ENCODE assay signal across 13 cellular contexts in the genomic region with DNA sequence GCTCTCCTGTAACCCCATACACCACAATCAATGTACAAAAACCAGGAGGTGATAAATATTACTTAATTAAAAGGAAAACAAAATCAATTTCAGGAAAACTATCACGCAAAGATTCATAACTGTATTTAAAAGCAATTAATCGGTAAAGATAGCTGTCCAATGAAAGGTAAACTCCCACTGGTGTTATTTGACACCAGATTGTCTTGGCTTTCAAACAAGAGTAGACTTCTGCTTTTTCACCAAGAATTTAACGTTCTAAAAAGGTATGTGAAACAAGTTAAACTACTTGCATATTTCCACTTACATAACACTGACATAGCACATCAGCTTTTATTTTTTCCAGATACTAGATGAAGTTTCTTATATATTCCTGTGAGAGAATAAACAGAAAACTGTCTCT. TPM values are rescaled to one million over a fixed set of nuclear protein-coding genes. Genes with fewer than 3 reads are reported as not detected.
DNase-seq lines count a peak whose midpoint lies in the region; ATAC-seq and TF ChIP-seq lines count a peak whose summit lies in the region.
"Had no signal": no experiment of that assay in that cellular context is flagged by ENCODE, and none has a peak within 500 bp of the region (broad histone marks: within the 10 kb centered on the region; RNA-seq: fewer than 3 reads in every experiment).

No MANE protein-coding gene starts in this region.

- no peaks in the 10 kb centered on the region for H3K27me3 Mint-ChIP-seq in mesothelial cell of epicardium (ENCODE audit: low read depth)
- peaks cover 41% of the 10 kb centered on the region for H3K27me3 Mint-ChIP-seq in activated CD8-positive, alpha-beta T cell treated with anti-CD3 and anti-CD28 coated beads, Interleukin-2, amount 10 ng/mL, durations not matched to agents 7 days and 5 days (ENCODE audit: low read depth)

- CTCF ChIA-PET in activated CD8-positive, alpha-beta T cell treated with anti-CD3 and anti-CD28 coated beads, Interleukin-2, amount 10 ng/mL, durations not matched to agents 7 days and 5 days (lab: Charles Lee) = interaction anchor here (1.7 kb wide), 1 partner anchor 9 kb away, joined by 5 read pairs; no protein-coding TSS in a partner anchor

- H3K4me3 ChIP-seq in dorsolateral prefrontal cortex = peak overlapping the region in 58 of 59 donors; percentile 6 to 97 (median 86)
- H3K4me3 ChIP-seq in thoracic aorta = peak overlapping the region; percentile 93

- ATAC-seq in thoracic aorta (ENCODE audit: insufficient number of reproducible peaks, low FRiP score, low read depth) = no peak
- ATAC-seq in HG03175 (IDR thresholded peaks at IDR 0.05; ENCODE audit: unreplicated experiment) = no peak
- ATAC-seq in activated CD8-positive, alpha-beta T cell treated with anti-CD3 and anti-CD28 coated beads, Interleukin-2, amount 10 ng/mL, durations not matched to agents 7 days and 5 days = no peak
- ATAC-seq: activated naive CD4-positive, alpha-beta T cell treated with anti-CD3 and anti-CD28 coated beads, Interleukin-2, amount 50 U/mL, for 72 hours; stimulated activated naive CD8-positive, alpha-beta T cell treated with anti-CD3 and anti-CD28 coated beads, Interleukin-15, Interleukin-2, amounts not matched to agents 100 U/mL and 50 U/mL, for 24 hours had no signal

- POLR2A ChIA-PET in activated CD8-positive, alpha-beta T cell treated with anti-CD3 and anti-CD28 coated beads, Interleukin-2, amount 10 ng/mL, durations not matched to agents 7 days and 5 days (lab: Charles Lee) = no interaction called here

- H3K9me3 ChIP-seq in thoracic aorta = no peaks in the 10 kb centered on the region

- no peaks in the 10 kb centered on the region for H3K9me3 Mint-ChIP-seq in mesothelial cell of epicardium
- no peaks in the 10 kb centered on the region for H3K9me3 Mint-ChIP-seq in activated CD8-positive, alpha-beta T cell treated with anti-CD3 and anti-CD28 coated beads, Interleukin-2, amount 10 ng/mL, durations not matched to agents 7 days and 5 days (ENCODE audit: insufficient read depth)
- H3K9me3 Mint-ChIP-seq: activated naive CD4-positive, alpha-beta T cell treated with anti-CD3 and anti-CD28 coated beads, Interleukin-2, amount 50 U/mL, for 72 hours had no signal

- intact Hi-C loops in dorsolateral prefrontal cortex (cut with DNase I) = loop anchor here (5.0 to 10.0 kb wide), 2 partner anchors 201 to 1199 kb away; no protein-coding TSS in a partner anchor

- TF ChIP-seq CTCF in dorsolateral prefrontal cortex (IDR thresholded peaks at IDR 0.05 in 54 of 56, conservative IDR thresholded peaks at IDR 0.05 in 2 of 56; ENCODE audit: low read depth in 1 of 56, partially characterized antibody in 56 of 56) (no peak), mesothelial cell of epicardium (IDR thresholded peaks at IDR 0.05; ENCODE audit: unreplicated experiment) (no peak), thoracic aorta (IDR thresholded peaks at IDR 0.05) (no peak)

- H3K36me3 ChIP-seq in thoracic aorta = no peaks in the 10 kb centered on the region

- H3K4me1 Mint-ChIP-seq in mesothelial cell of epicardium = peaks cover 73% of the 10 kb centered on the region
- peaks cover 9% of the 10 kb centered on the region for H3K4me1 Mint-ChIP-seq in activated CD8-positive, alpha-beta T cell treated with anti-CD3 and anti-CD28 coated beads, Interleukin-2, amount 10 ng/mL, durations not matched to agents 7 days and 5 days (ENCODE audit: low read depth)

- peaks cover 20 to 49% of the 10 kb centered on the region in 2 donors for H3K4me1 ChIP-seq in thoracic aorta (ENCODE audit: control insufficient read depth in 1 of 2, low read depth in 2 of 2)

- H3K27me3 ChIP-seq in dorsolateral prefrontal cortex (peaks cover 0 to 10% (median 0%) of the 10 kb centered on the region in 45 donors), thoracic aorta (replicated peaks; ENCODE audit: insufficient read depth) (no peaks in the 10 kb centered on the region)

- DNase-seq in MV-4-11 (lab: John Stamatoyannopoulos, UW) (peak; percentile 5), dorsolateral prefrontal cortex (no peak), mesothelial cell of epicardium (ENCODE audit: low spot score in 2 of 2, unreplicated experiment in 2 of 2) (no peak), thoracic aorta (ENCODE audit: low spot score) (no peak), glomerular visceral epithelial cell (ENCODE audit: extremely low spot score) (no peak), AG08395 (ENCODE audit: low spot score) (no peak)
- DNase-seq in activated CD8-positive, alpha-beta T cell treated with anti-CD3 and anti-CD28 coated beads, Interleukin-2, amount 10 ng/mL, durations not matched to agents 7 days and 5 days = no peak
- DNase-seq: activated CD4-positive, alpha-beta T cell treated with anti-CD3 and anti-CD28 coated beads, Interleukin-2, amount 50 U/mL, for 1 hour; GDM1; SHP77 treated with DMSO at 0.1 percent for 48 hours; stimulated activated naive CD8-positive, alpha-beta T cell treated with anti-CD3 and anti-CD28 coated beads, Interleukin-15, Interleukin-2, amounts not matched to agents 100 U/mL and 50 U/mL, for 24 hours had no signal

- H3K27ac ChIP-seq in dorsolateral prefrontal cortex (peak overlapping the region in 45 of 59 donors; percentile 11 to 98 (median 93)), thoracic aorta (no peak overlapping the region)

- no peaks in the 10 kb centered on the region for H3K36me3 Mint-ChIP-seq in mesothelial cell of epicardium
- H3K36me3 Mint-ChIP-seq in activated CD8-positive, alpha-beta T cell treated with anti-CD3 and anti-CD28 coated beads, Interleukin-2, amount 10 ng/mL, durations not matched to agents 7 days and 5 days (ENCODE audit: low read depth) = no peaks in the 10 kb centered on the region

- H3K4me3 Mint-ChIP-seq in mesothelial cell of epicardium = peak overlapping the region; percentile 93
- no peak overlapping the region for H3K4me3 Mint-ChIP-seq in activated CD8-positive, alpha-beta T cell treated with anti-CD3 and anti-CD28 coated beads, Interleukin-2, amount 10 ng/mL, durations not matched to agents 7 days and 5 days

- peak overlapping the region; percentile 86 for H3K27ac Mint-ChIP-seq in mesothelial cell of epicardium
- no peak overlapping the region for H3K27ac Mint-ChIP-seq in activated CD8-positive, alpha-beta T cell treated with anti-CD3 and anti-CD28 coated beads, Interleukin-2, amount 10 ng/mL, durations not matched to agents 7 days and 5 days
- H3K27ac Mint-ChIP-seq: activated naive CD4-positive, alpha-beta T cell treated with anti-CD3 and anti-CD28 coated beads, Interleukin-2, amount 50 U/mL, for 72 hours had no signal

RNA-seq across cellular contexts. Expression of a gene that starts 3.5 kb away (rescaled TPM):
- total RNA-seq in dorsolateral prefrontal cortex (100 to 1,000 TPM in 79 of 120 experiments, 10 to 100 TPM in 41; 59.9 to 264 (median 115) TPM), mesothelial cell of epicardium (61.8 to 64.5 TPM (median 64.4 TPM) in 3 replicates), thoracic aorta (100 to 1,000 TPM; 164 to 271 TPM)
- not detected for total RNA-seq in activated CD8-positive, alpha-beta T cell treated with anti-CD3 and anti-CD28 coated beads, Interleukin-2, amount 10 ng/mL, durations not matched to agents 7 days and 5 days
- total RNA-seq: activated naive CD4-positive, alpha-beta T cell treated with anti-CD3 and anti-CD28 coated beads, Interleukin-2, amount 50 U/mL, for 72 hours had no signal

Comparison
In these comparisons a context has a peak if more than half of its experiments do, and no peak if none do; other contexts are left out.
1. H3K27ac ChIP-seq: peak in dorsolateral prefrontal cortex (45 of 59); none in thoracic aorta (0 of 2).
2. RNA of a gene that starts 3.5 kb away (total RNA-seq): 164 to 271 TPM in thoracic aorta, 59.9 to 264 TPM in dorsolateral prefrontal cortex and 61.8 to 64.5 TPM in mesothelial cell of epicardium; not detected in activated CD8-positive, alpha-beta T cell treated with anti-CD3 and anti-CD28 coated beads, Interleukin-2, amount 10 ng/mL, durations not matched to agents 7 days and 5 days; every median in the first group is over 10 times any median in the second.